Comparison of ENCODE assay signal across 8 cellular contexts in the genomic region with DNA sequence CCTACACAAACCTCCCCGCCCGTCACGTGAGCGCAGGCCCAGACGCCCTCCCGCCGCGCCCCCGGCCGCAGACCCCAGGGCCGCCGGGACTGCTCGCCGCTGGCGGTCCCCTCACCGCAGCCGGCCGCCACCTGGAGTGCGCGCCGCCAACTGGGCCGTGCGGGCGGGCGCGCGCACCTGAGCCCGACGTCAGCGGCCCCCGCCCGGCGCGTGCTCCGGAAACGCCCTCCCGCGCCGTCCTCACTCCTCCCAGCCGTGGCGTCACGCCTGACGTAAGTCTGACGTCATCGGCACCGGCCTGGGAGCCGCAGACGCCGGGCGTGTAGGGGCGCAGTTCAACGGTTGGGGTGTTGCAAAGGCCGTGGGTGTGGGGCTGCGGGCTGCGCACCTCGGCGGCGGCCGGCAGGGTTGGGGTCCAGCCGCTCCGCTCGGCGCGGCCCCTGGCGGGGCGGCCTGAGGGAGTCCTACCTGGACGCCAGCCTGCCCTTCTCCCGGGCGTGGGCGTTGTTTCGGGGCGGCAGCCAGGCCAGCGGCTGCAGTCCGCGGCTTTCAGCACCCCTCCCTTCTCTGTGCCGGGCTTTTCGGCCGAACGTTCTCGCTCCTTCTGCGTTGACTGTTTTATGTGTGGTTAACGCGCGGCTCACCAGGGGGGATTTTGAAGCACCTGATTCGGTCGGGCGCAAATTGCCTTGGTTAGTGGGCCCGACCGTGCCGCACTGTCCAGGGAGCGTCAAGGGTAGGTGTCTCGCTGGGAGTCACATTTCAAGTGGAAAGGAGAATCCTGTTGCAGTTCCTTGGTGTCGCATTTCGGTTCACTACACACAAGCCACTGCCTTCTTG.
DNase-seq lines count a peak whose midpoint lies in the region; ATAC-seq and TF ChIP-seq lines count a peak whose summit lies in the region.

JOSD1 (minus strand) TSS at position 155 of the 840 bp plus-strand sequence. CDS start 956 bp downstream, outside the sequence.

- no peak for TF ChIP-seq CTCF in AG10803 (conservative IDR thresholded peaks at IDR 0.05; ENCODE audit: low read length)

- peak; percentile 90 for DNase-seq in AG10803 (ENCODE audit: low read depth)
- peak; percentile 99 for DNase-seq in NCI-H69 (lab: John Stamatoyannopoulos, UW)
- DNase-seq in activated CD4-positive, alpha-beta T cell treated with anti-CD3 and anti-CD28 coated beads, Interleukin-2, amount 50 U/mL, for 24 hours (ENCODE audit: low read depth in 1 of 2, low spot score in 1 of 2): peak; percentile 95 to 98
- peak; percentile 60 for DNase-seq in cortex of kidney (lab: John Stamatoyannopoulos, UW)
- peak; percentile 97 for DNase-seq in left kidney (ENCODE audit: low read depth, low spot score)
- DNase-seq in stimulated activated CD4-positive, alpha-beta T cell treated with anti-CD3 and anti-CD28 coated beads, Interleukin-1b, Interleukin-23, amount 100 ng/mL, for 48 hours: peak; percentile 97

- peak; percentile 35 for ATAC-seq in HG03460 (IDR thresholded peaks at IDR 0.05; ENCODE audit: unreplicated experiment)

- peak; percentile 87 for TF ChIP-seq POLR2A in GM19193 (IDR thresholded peaks at IDR 0.05; ENCODE audit: extremely low read depth, insufficient read depth, insufficient read length)

- peak within 1 kb of the TSS; percentile 81 for H3K4me3 ChIP-seq in AG10803 (ENCODE audit: low read length)

Comparison
In these comparisons a context has a peak if more than half of its experiments do, and no peak if none do; other contexts are left out.
1. Peak in every context shown above with its lines: DNase-seq, ATAC-seq and H3K4me3 ChIP-seq.